In genomic region chr11:5690216-5690615, GRCh38 we compare ENCODE assay signal across 8 cellular contexts. TPM values are rescaled to one million over a fixed set of nuclear protein-coding genes. Genes with fewer than 3 reads are reported as not detected.
DNase-seq lines count a peak whose midpoint lies in the region; TF ChIP-seq lines count a peak whose summit lies in the region.

No MANE protein-coding gene starts in this region.

- H3K36me3 Mint-ChIP-seq in T-helper 1 cell treated with Interleukin-12 subunit alpha and Interleukin-12 subunit beta and Interleukin-4 antibody, amounts not matched to agents 30 μg/mL and 1 μg/mL, for 36 hours (ENCODE audit: low read depth) = peaks cover 38% of the 10 kb centered on the region

- H3K27ac ChIP-seq in angular gyrus (ENCODE audit: low read depth, low read length) (peak overlapping the region; percentile 78), testis (peak overlapping the region; percentile 85 to 97)

- peak overlapping the region; percentile 92 for H3K4me3 Mint-ChIP-seq in T-helper 1 cell treated with Interleukin-12 subunit alpha and Interleukin-12 subunit beta and Interleukin-4 antibody, amounts not matched to agents 30 μg/mL and 1 μg/mL, for 36 hours

- H3K36me3 ChIP-seq in kidney epithelial cell (ENCODE audit: control insufficient read depth, insufficient read depth, low read length) (no peaks in the 10 kb centered on the region), testis (ENCODE audit: low read depth, missing control alignments) (no peaks in the 10 kb centered on the region)

- H3K4me3 ChIP-seq in kidney epithelial cell (ENCODE audit: low read depth, low read length) (peak overlapping the region; percentile 24), testis (peak overlapping the region; percentile 38 to 51)

- H3K27me3 Mint-ChIP-seq in T-helper 1 cell treated with Interleukin-12 subunit alpha and Interleukin-12 subunit beta and Interleukin-4 antibody, amounts not matched to agents 30 μg/mL and 1 μg/mL, for 36 hours (ENCODE audit: low read depth) = no peaks in the 10 kb centered on the region

- peaks cover 39% of the 10 kb centered on the region for H3K4me1 Mint-ChIP-seq in T-helper 1 cell treated with Interleukin-12 subunit alpha and Interleukin-12 subunit beta and Interleukin-4 antibody, amounts not matched to agents 30 μg/mL and 1 μg/mL, for 36 hours (ENCODE audit: low read depth)

- H3K9me3 ChIP-seq in testis = no peaks in the 10 kb centered on the region

- DNase-seq in T-helper 1 cell (no peak), kidney epithelial cell (ENCODE audit: low read depth) (no peak), testis (peak; percentile 25), NOMO-1 treated with dmso at 0.1 percent for 144 hours (lab: John Stamatoyannopoulos, UW; ENCODE audit: unreplicated experiment) (no peak), NCI-H187 treated with DMSO at 0.1 percent for 48 hours (lab: John Stamatoyannopoulos, UW) (no peak), NCI-H446 treated with DMSO at 0.1 percent for 48 hours (lab: John Stamatoyannopoulos, UW) (no peak)

- WGBS in testis, 2 donors = 28 to 38% methylated on average over 5 of the region's 5 CpGs

- no peak for TF ChIP-seq CTCF in kidney epithelial cell (IDR thresholded peaks at IDR 0.05; ENCODE audit: insufficient read depth, low read length, poor library complexity, severe bottlenecking)
- no peak for TF ChIP-seq CTCF in testis (IDR thresholded peaks at IDR 0.05)

- no peak for TF ChIP-seq POLR2A in testis (IDR thresholded peaks at IDR 0.05)

- H3K27ac Mint-ChIP-seq in T-helper 1 cell treated with Interleukin-12 subunit alpha and Interleukin-12 subunit beta and Interleukin-4 antibody, amounts not matched to agents 30 μg/mL and 1 μg/mL, for 36 hours = peak overlapping the region; percentile 88

- H3K9me3 Mint-ChIP-seq in T-helper 1 cell treated with Interleukin-12 subunit alpha and Interleukin-12 subunit beta and Interleukin-4 antibody, amounts not matched to agents 30 μg/mL and 1 μg/mL, for 36 hours = no peaks in the 10 kb centered on the region

- intact Hi-C loops in testis (cut with DNase I; ENCODE audit: low total_unique reads) = no loop called here

- H3K27me3 ChIP-seq in kidney epithelial cell (ENCODE audit: control insufficient read depth, insufficient read depth, low read length) (no peaks in the 10 kb centered on the region), testis (no peaks in the 10 kb centered on the region)

- no peaks in the 10 kb centered on the region for H3K4me1 ChIP-seq in testis

RNA-seq across cellular contexts. Expression of gene TRIM22, which starts 0.6 kb away (rescaled TPM):
- total RNA-seq in kidney epithelial cell (18.0 and 23.4 TPM in 2 replicates), testis (10 to 100 TPM; 25.0 to 30.3 TPM)
- polyA plus RNA-seq in testis (ENCODE audit: insufficient read depth, low read depth, low replicate concordance) = 25.0 TPM

RNA-seq across cellular contexts. Expression of gene TRIM5, which starts 5.3 kb away (rescaled TPM):
- total RNA-seq in kidney epithelial cell (25.9 and 29.0 TPM in 2 replicates), testis (10 to 100 TPM; 10.8 to 16.2 TPM)
- polyA plus RNA-seq in testis (ENCODE audit: insufficient read depth, low read depth, low replicate concordance) = 8.8 TPM

RNA-seq across cellular contexts. Expression of gene OR56B1, which starts 46.0 kb away (rescaled TPM):
- total RNA-seq in kidney epithelial cell (not detected in 2 replicates), testis (under 1 TPM; 0.16 to 0.25 TPM)
- polyA plus RNA-seq in testis (ENCODE audit: insufficient read depth, low read depth, low replicate concordance) = not detected
